20 cellular contexts compared by ENCODE assay signal in genomic region chr13:114059428-114059827, GRCh38.
DNase-seq lines count a peak whose midpoint lies in the region; ATAC-seq, FAIRE-seq and TF ChIP-seq lines count a peak whose summit lies in the region.
"Had no signal": no experiment of that assay in that cellular context is flagged by ENCODE, and none has a peak within 500 bp of the region (broad histone marks: within the 10 kb centered on the region; RNA-seq: fewer than 3 reads in every experiment).

No MANE protein-coding gene starts in this region.

- H3K9ac ChIP-seq in BLaER1 treated with 17β-estradiol and CSF1 and Interleukin-3, amounts not matched to agents 10 nM and 100 nM: peak overlapping the region in 8 of 11 experiments; percentile 73 to 83 (median 78); a peak in 14 of 22 replicates
- peak overlapping the region; percentile 7 for H3K9ac ChIP-seq in adipocyte (ENCODE audit: low read length)

- H3K27me3 Mint-ChIP-seq in CD4-positive, alpha-beta T cell: no peaks in the 10 kb centered on the region
- no peaks in the 10 kb centered on the region for H3K27me3 Mint-ChIP-seq in natural killer cell (ENCODE audit: low read depth in 2 of 2)
- H3K27me3 Mint-ChIP-seq: naive B cell had no signal

- CTCF ChIA-PET in CD4-positive, alpha-beta T cell (lab: Charles Lee): no interaction called here

- TF ChIP-seq POLR2A in GM12891 (IDR thresholded peaks at IDR 0.05; ENCODE audit: low read depth, low read length): no peak

- H3K4me1 ChIP-seq in BLaER1 treated with 17β-estradiol and CSF1 and Interleukin-3, amounts not matched to agents 10 nM and 100 nM: peaks cover 94 to 100% (median 98%) of the 10 kb centered on the region in 10 experiments
- H3K4me1 ChIP-seq in adipocyte (ENCODE audit: control insufficient read depth, insufficient read depth, low read length): peaks cover 47% of the 10 kb centered on the region

- intact Hi-C loops in CD4-positive, alpha-beta T cell (cut with DNase I, micrococcal nuclease): no loop called here
- intact Hi-C loops in natural killer cell (cut with micrococcal nuclease): no loop called here

- no peak for ATAC-seq in CD4-positive, alpha-beta T cell (ENCODE audit: poor library complexity)
- no peak for ATAC-seq in natural killer cell
- ATAC-seq: SK-N-SH treated with all-trans-retinoic acid at 6 μM for 48 hours had no signal

- H3K36me3 ChIP-seq in BLaER1 treated with 17β-estradiol and CSF1 and Interleukin-3, amounts not matched to agents 10 nM and 100 nM: peaks cover 5 to 38% (median 20%) of the 10 kb centered on the region in 11 experiments; a peak in 19 of 22 replicates
- peaks cover 29% of the 10 kb centered on the region for H3K36me3 ChIP-seq in adipocyte (ENCODE audit: control insufficient read depth, insufficient read depth, low read length, severe bottlenecking)
- H3K36me3 ChIP-seq: HAP-1 had no signal

- H3K36me3 Mint-ChIP-seq in CD4-positive, alpha-beta T cell (ENCODE audit: low read depth): peaks cover 84% of the 10 kb centered on the region
- no peaks in the 10 kb centered on the region for H3K36me3 Mint-ChIP-seq in natural killer cell

- H3K4me1 Mint-ChIP-seq in CD4-positive, alpha-beta T cell (ENCODE audit: low read depth): peaks cover 64% of the 10 kb centered on the region
- H3K4me1 Mint-ChIP-seq in natural killer cell: peaks cover 65 to 77% of the 10 kb centered on the region in 2 donors

- peak overlapping the region in 2 of 10 experiments; percentile 39 to 44; a peak in 1 of 20 replicates for H3K4me3 ChIP-seq in BLaER1 treated with 17β-estradiol and CSF1 and Interleukin-3, amounts not matched to agents 10 nM and 100 nM
- H3K4me3 ChIP-seq in adipocyte (ENCODE audit: low read length): no peak overlapping the region
- H3K4me3 ChIP-seq: HAP-1, skin epidermis had no signal

- no peaks in the 10 kb centered on the region for H3K9me3 Mint-ChIP-seq in CD4-positive, alpha-beta T cell
- H3K9me3 Mint-ChIP-seq in natural killer cell: no peaks in the 10 kb centered on the region
- H3K9me3 Mint-ChIP-seq: naive B cell had no signal

- peak overlapping the region in 9 of 11 experiments; percentile 79 to 100 (median 99); a peak in 18 of 22 replicates for H3K27ac ChIP-seq in BLaER1 treated with 17β-estradiol and CSF1 and Interleukin-3, amounts not matched to agents 10 nM and 100 nM
- no peak overlapping the region for H3K27ac ChIP-seq in CD4-positive, alpha-beta T cell (ENCODE audit: low read depth, low read length)

- no peak for TF ChIP-seq CTCF in CD4-positive, alpha-beta T cell (IDR thresholded peaks at IDR 0.05)
- TF ChIP-seq CTCF in natural killer cell (IDR thresholded peaks at IDR 0.05): no peak

- H3K27ac Mint-ChIP-seq in CD4-positive, alpha-beta T cell: peak overlapping the region; percentile 78
- peak overlapping the region; percentile 72 to 87 for H3K27ac Mint-ChIP-seq in natural killer cell

- no peaks in the 10 kb centered on the region for H3K27me3 ChIP-seq in BLaER1 treated with 17β-estradiol and CSF1 and Interleukin-3, amounts not matched to agents 10 nM and 100 nM
- no peaks in the 10 kb centered on the region for H3K27me3 ChIP-seq in CD4-positive, alpha-beta T cell (ENCODE audit: control insufficient read depth, insufficient read depth, low read length)
- no peaks in the 10 kb centered on the region for H3K27me3 ChIP-seq in adipocyte (replicated peaks; ENCODE audit: control insufficient read depth, insufficient read depth, low read length)

- no peaks in the 10 kb centered on the region for H3K9me3 ChIP-seq in BLaER1 treated with 17β-estradiol and CSF1 and Interleukin-3, amounts not matched to agents 10 nM and 100 nM (replicated peaks in 1 of 11)
- no peaks in the 10 kb centered on the region for H3K9me3 ChIP-seq in CD4-positive, alpha-beta T cell (ENCODE audit: control insufficient read depth, low read length)
- H3K9me3 ChIP-seq in adipocyte (ENCODE audit: control insufficient read depth, low read length): no peaks in the 10 kb centered on the region
- H3K9me3 ChIP-seq: HAP-1 had no signal

- POLR2A ChIA-PET in CD4-positive, alpha-beta T cell (lab: Charles Lee): no interaction called here

- peaks cover 0 to 83% (median 23%) of the 10 kb centered on the region in 11 experiments; a peak in 11 of 22 replicates for H4K20me1 ChIP-seq in BLaER1 treated with 17β-estradiol and CSF1 and Interleukin-3, amounts not matched to agents 10 nM and 100 nM

- H3K4me2 ChIP-seq in BLaER1 treated with 17β-estradiol and CSF1 and Interleukin-3, amounts not matched to agents 10 nM and 100 nM: peak overlapping the region; percentile 86 to 100 (median 94)

- no peak overlapping the region for H3K4me3 Mint-ChIP-seq in CD4-positive, alpha-beta T cell
- peak overlapping the region; percentile 59 for H3K4me3 Mint-ChIP-seq in natural killer cell

- no peak for FAIRE-seq in GM12891 (lab: Jason Lieb, UNC)
- FAIRE-seq: frontal cortex had no signal

- DNase-seq in CD4-positive, alpha-beta T cell: no peak
- DNase-seq in adipocyte (ENCODE audit: low read depth) (no peak), natural killer cell (no peak), NCI-H446 (lab: John Stamatoyannopoulos, UW) (no peak), hypothalamus (lab: John Stamatoyannopoulos, UW) (no peak), GM12891 (ENCODE audit: insufficient read length, low spot score) (no peak)
- DNase-seq in activated CD4-positive, alpha-beta T cell treated with anti-CD3 and anti-CD28 coated beads, Interleukin-2, amount 50 U/mL, for 4 hours: no peak
- DNase-seq: activated gamma-delta T cell; Calu3; effector CD4-positive, alpha-beta T cell; mammary epithelial cell; naive B cell; NCI-H1105 treated with DMSO at 0.1 percent for 48 hours; NCI-H2081 treated with DMSO at 0.1 percent for 48 hours; stimulated activated CD4-positive, alpha-beta T cell treated with anti-CD3 and anti-CD28 coated beads, Interleukin-2, amount 100 ng/mL, for 48 hours had no signal

TF ChIP-seq in GM12891, 5 proteins besides CTCF, POLR2A, EP300 and RAD21:
- TF ChIP-seq POU2F2 (IDR thresholded peaks at IDR 0.05; ENCODE audit: low read depth, low read length): no peak
- TF ChIP-seq SPI1 (IDR thresholded peaks at IDR 0.05; ENCODE audit: low read depth, low read length): no peak
